Comparison of ENCODE assay signal across 9 cellular contexts in genomic region chr2:229270551-229271410, GRCh38. TPM values are rescaled to one million over a fixed set of nuclear protein-coding genes. Genes with fewer than 3 reads are reported as not detected.
DNase-seq lines count a peak whose midpoint lies in the region; FAIRE-seq and TF ChIP-seq lines count a peak whose summit lies in the region.
"Had no signal": no experiment of that assay in that cellular context is flagged by ENCODE, and none has a peak within 500 bp of the region (broad histone marks: within the 10 kb centered on the region; RNA-seq: fewer than 3 reads in every experiment).

TSS of gene PID1 (minus strand) at chr2:229271287. CDS start at chr2:229271043, 244 bp downstream.

- POLR2A ChIA-PET in activated CD4-positive, alpha-beta T cell treated with anti-CD3 and anti-CD28 coated beads, Interleukin-2, amount 10 ng/mL, durations not matched to agents 7 days and 5 days (lab: Charles Lee): no interaction called here

- no peak within 1 kb of the TSS for H3K27ac Mint-ChIP-seq in activated CD4-positive, alpha-beta T cell treated with anti-CD3 and anti-CD28 coated beads, Interleukin-2, amount 10 ng/mL, durations not matched to agents 7 days and 5 days

- intact Hi-C loops in kidney (cut with DNase I): no loop called here

- H3K9me3 Mint-ChIP-seq in activated CD4-positive, alpha-beta T cell treated with anti-CD3 and anti-CD28 coated beads, Interleukin-2, amount 10 ng/mL, durations not matched to agents 7 days and 5 days: no peaks in the 10 kb centered on the region

- no peaks in the 10 kb centered on the region for H3K27me3 ChIP-seq in brain microvascular endothelial cell (replicated peaks)
- no peaks in the 10 kb centered on the region for H3K27me3 ChIP-seq in stomach smooth muscle (ENCODE audit: control insufficient read depth in 1 of 2, insufficient read depth in 2 of 2, low read length in 2 of 2)

- H3K9me3 ChIP-seq in kidney (ENCODE audit: control insufficient read depth in 1 of 2, low read length in 2 of 2) (no peaks in the 10 kb centered on the region), stomach smooth muscle (ENCODE audit: control insufficient read depth in 2 of 2, low read length in 2 of 2) (no peaks in the 10 kb centered on the region)

- no peak within 1 kb of the TSS for H3K4me3 Mint-ChIP-seq in activated CD4-positive, alpha-beta T cell treated with anti-CD3 and anti-CD28 coated beads, Interleukin-2, amount 10 ng/mL, durations not matched to agents 7 days and 5 days

- H3K36me3 ChIP-seq in brain microvascular endothelial cell (replicated peaks): no peaks in the 10 kb centered on the region
- H3K36me3 ChIP-seq in kidney (ENCODE audit: control insufficient read depth in 1 of 2, insufficient read depth in 2 of 2, low read length in 2 of 2): no peaks in the 10 kb centered on the region
- H3K36me3 ChIP-seq in stomach smooth muscle (ENCODE audit: control insufficient read depth in 2 of 2, insufficient read depth in 2 of 2, low read length in 2 of 2): no peaks in the 10 kb centered on the region

- in situ Hi-C loops in brain microvascular endothelial cell (cut with HindIII; ENCODE audit: low pct_ligation_motif_present, low sequenced_read_pairs): no loop called here

- peak; percentile 21 for DNase-seq in NCI-H2227 (lab: John Stamatoyannopoulos, UW; ENCODE audit: unreplicated experiment)
- no peak for DNase-seq in NCI-H2227 treated with DMSO at 0.1 percent for 48 hours (lab: John Stamatoyannopoulos, UW)
- no peak for DNase-seq in brain microvascular endothelial cell
- DNase-seq in kidney: peak; percentile 77
- DNase-seq in activated CD4-positive, alpha-beta T cell treated with anti-CD3 and anti-CD28 coated beads, Interleukin-2, amount 10 ng/mL, durations not matched to agents 7 days and 5 days: no peak
- DNase-seq in NCI-H1694 (lab: John Stamatoyannopoulos, UW): no peak
- no peak for DNase-seq in epidermal melanocyte (ENCODE audit: insufficient read length, low spot score)

- H3K4me3 ChIP-seq in brain microvascular endothelial cell (ENCODE audit: low read depth, low read length) (peak within 1 kb of the TSS; percentile 64), kidney (ENCODE audit: low read length in 2 of 2) (peak within 1 kb of the TSS; percentile 53 to 58), stomach smooth muscle (ENCODE audit: low read length in 2 of 2) (peak within 1 kb of the TSS; percentile 81 to 84)

- no peak for FAIRE-seq in kidney (lab: Jason Lieb, UNC)
- FAIRE-seq: TTC549 had no signal

- peaks cover 24% of the 10 kb centered on the region for H3K27me3 Mint-ChIP-seq in activated CD4-positive, alpha-beta T cell treated with anti-CD3 and anti-CD28 coated beads, Interleukin-2, amount 10 ng/mL, durations not matched to agents 7 days and 5 days

- CTCF ChIA-PET in activated CD4-positive, alpha-beta T cell treated with anti-CD3 and anti-CD28 coated beads, Interleukin-2, amount 10 ng/mL, durations not matched to agents 7 days and 5 days (lab: Charles Lee): no interaction called here

- H3K27ac ChIP-seq in brain microvascular endothelial cell (no peak within 1 kb of the TSS), kidney (ENCODE audit: low read depth in 2 of 2, low read length in 2 of 2) (peak within 1 kb of the TSS in 1 of 2 donors; percentile 23), stomach smooth muscle (ENCODE audit: low read length) (peak within 1 kb of the TSS; percentile 31)

- H3K9ac ChIP-seq in kidney (ENCODE audit: low read length in 2 of 2): no peak within 1 kb of the TSS
- peak within 1 kb of the TSS; percentile 79 to 80 for H3K9ac ChIP-seq in stomach smooth muscle (ENCODE audit: low read length in 2 of 2)

- H3K4me1 Mint-ChIP-seq in activated CD4-positive, alpha-beta T cell treated with anti-CD3 and anti-CD28 coated beads, Interleukin-2, amount 10 ng/mL, durations not matched to agents 7 days and 5 days: no peaks in the 10 kb centered on the region

- H3K36me3 Mint-ChIP-seq in activated CD4-positive, alpha-beta T cell treated with anti-CD3 and anti-CD28 coated beads, Interleukin-2, amount 10 ng/mL, durations not matched to agents 7 days and 5 days (ENCODE audit: low read depth): no peaks in the 10 kb centered on the region

- TF ChIP-seq CTCF in brain microvascular endothelial cell (IDR thresholded peaks at IDR 0.05; ENCODE audit: low read depth, low read length, missing control alignments): no peak
- TF ChIP-seq CTCF in kidney (IDR thresholded peaks at IDR 0.05; ENCODE audit: borderline replicate concordance, extremely low read depth, insufficient read depth): no peak

- no peaks in the 10 kb centered on the region for H3K4me1 ChIP-seq in kidney (ENCODE audit: control insufficient read depth in 1 of 2, insufficient read depth in 1 of 2, low read depth in 1 of 2, low read length in 2 of 2)
- H3K4me1 ChIP-seq in stomach smooth muscle (ENCODE audit: control insufficient read depth, insufficient read depth, low read length): peaks cover 14% of the 10 kb centered on the region

RNA-seq across cellular contexts. Expression of gene PID1, which starts in this region (rescaled TPM):
- 9.4 TPM for total RNA-seq in kidney
- 2.1 TPM for polyA plus RNA-seq in kidney (ENCODE audit: insufficient read depth, low read depth, low replicate concordance)
- not detected for total RNA-seq in activated CD4-positive, alpha-beta T cell treated with anti-CD3 and anti-CD28 coated beads, Interleukin-2, amount 10 ng/mL, durations not matched to agents 7 days and 5 days

Comparison
In these comparisons a context has a peak if more than half of its experiments do, and no peak if none do; other contexts are left out.
1. RNA of gene PID1 (total RNA-seq): 9.4 TPM in kidney (single experiment); not detected in activated CD4-positive, alpha-beta T cell treated with anti-CD3 and anti-CD28 coated beads, Interleukin-2, amount 10 ng/mL, durations not matched to agents 7 days and 5 days; every median in the first group is over 10 times any median in the second.
2. DNase-seq: peak in NCI-H2227 (single experiment) and kidney (single experiment); none in NCI-H2227 treated with DMSO at 0.1 percent for 48 hours (single experiment), brain microvascular endothelial cell (single experiment), activated CD4-positive, alpha-beta T cell treated with anti-CD3 and anti-CD28 coated beads, Interleukin-2, amount 10 ng/mL, durations not matched to agents 7 days and 5 days (single experiment), NCI-H1694 (single experiment) and epidermal melanocyte (single experiment).
3. H3K9ac ChIP-seq: peak in stomach smooth muscle (2 of 2); none in kidney (0 of 2).
4. Peak in every context shown above with its lines, with median percentiles within 50 percentile points of each other: H3K4me3 ChIP-seq.